Comparison of ENCODE assay signal across 8 cellular contexts in genomic region chrX:46408553-46409407, GRCh38.
DNase-seq lines count a peak whose midpoint lies in the region; TF ChIP-seq lines count a peak whose summit lies in the region.

No MANE protein-coding gene starts in this region.

- TF ChIP-seq POLR2A in testis (IDR thresholded peaks at IDR 0.05) = no peak

- intact Hi-C loops in testis (cut with DNase I; ENCODE audit: low total_unique reads) = no loop called here

- H3K36me3 ChIP-seq in H7 (replicated peaks; ENCODE audit: control insufficient read depth, insufficient read depth, low read length) (no peaks in the 10 kb centered on the region), NT2/D1 (ENCODE audit: insufficient read depth, insufficient read length, low read length) (no peaks in the 10 kb centered on the region), testis (ENCODE audit: low read depth, missing control alignments) (no peaks in the 10 kb centered on the region)

- no peak overlapping the region for H3K27ac ChIP-seq in testis

- H3K9me3 Mint-ChIP-seq in activated T-cell treated with anti-CD3 and anti-CD28 coated beads, Interleukin-2, amount 50 U/mL, for 24 hours = no peaks in the 10 kb centered on the region

- peak; percentile 68 to 71 (median 70) for TF ChIP-seq CTCF in testis (IDR thresholded peaks at IDR 0.05)

- H3K4me1 Mint-ChIP-seq in activated T-cell treated with anti-CD3 and anti-CD28 coated beads, Interleukin-2, amount 50 U/mL, for 24 hours (ENCODE audit: low read depth) = peaks cover 2% of the 10 kb centered on the region

- peak in 9 of 14 donors; percentile 1 to 57 (median 16) for DNase-seq in C1 segment of cervical spinal cord (lab: John Stamatoyannopoulos, UW)
- peak; percentile 47 for DNase-seq in H7
- DNase-seq in NT2/D1 (ENCODE audit: low read depth, low spot score) = peak; percentile 49
- DNase-seq in activated T-cell treated with anti-CD3 and anti-CD28 coated beads, Interleukin-2, amount 50 U/mL, for 24 hours = peak; percentile 82
- DNase-seq in fibroblast of peridontal ligament (ENCODE audit: extremely low read depth) = peak; percentile 87
- peak; percentile 24 for DNase-seq in non-pigmented ciliary epithelial cell (ENCODE audit: low read depth)
- peak; percentile 77 for DNase-seq in testis
- no peak for DNase-seq in NCI-H774 (lab: John Stamatoyannopoulos, UW)

- WGBS in testis, 2 donors = 13 to 24% methylated on average over 9 of the region's 9 CpGs

- H3K27me3 ChIP-seq in H7 (ENCODE audit: control insufficient read depth, insufficient read depth, low read length) (no peaks in the 10 kb centered on the region), NT2/D1 (ENCODE audit: insufficient read depth, insufficient read length) (no peaks in the 10 kb centered on the region), testis (no peaks in the 10 kb centered on the region)

- H3K4me1 ChIP-seq in NT2/D1 (ENCODE audit: insufficient read depth, insufficient read length) = no peaks in the 10 kb centered on the region
- H3K4me1 ChIP-seq in testis = no peaks in the 10 kb centered on the region

- H3K9ac ChIP-seq in NT2/D1 (ENCODE audit: insufficient read length, low read depth) = no peak overlapping the region

- H3K27me3 Mint-ChIP-seq in activated T-cell treated with anti-CD3 and anti-CD28 coated beads, Interleukin-2, amount 50 U/mL, for 24 hours = peaks cover 13% of the 10 kb centered on the region

- no peak overlapping the region for H3K27ac Mint-ChIP-seq in activated T-cell treated with anti-CD3 and anti-CD28 coated beads, Interleukin-2, amount 50 U/mL, for 24 hours

- no peak overlapping the region for H3K4me3 ChIP-seq in H7 (ENCODE audit: insufficient read depth, low read depth, low read length)
- H3K4me3 ChIP-seq in NT2/D1 (ENCODE audit: insufficient read length, low read depth) = no peak overlapping the region
- no peak overlapping the region for H3K4me3 ChIP-seq in testis

- H3K4me3 Mint-ChIP-seq in activated T-cell treated with anti-CD3 and anti-CD28 coated beads, Interleukin-2, amount 50 U/mL, for 24 hours = no peak overlapping the region

- H3K9me3 ChIP-seq in NT2/D1 (ENCODE audit: insufficient read depth, low read length) = no peaks in the 10 kb centered on the region
- no peaks in the 10 kb centered on the region for H3K9me3 ChIP-seq in testis

- no peaks in the 10 kb centered on the region for H3K36me3 Mint-ChIP-seq in activated T-cell treated with anti-CD3 and anti-CD28 coated beads, Interleukin-2, amount 50 U/mL, for 24 hours (ENCODE audit: low read depth)
